ENCODE assay signal across 2 cellular contexts in the genomic region with DNA sequence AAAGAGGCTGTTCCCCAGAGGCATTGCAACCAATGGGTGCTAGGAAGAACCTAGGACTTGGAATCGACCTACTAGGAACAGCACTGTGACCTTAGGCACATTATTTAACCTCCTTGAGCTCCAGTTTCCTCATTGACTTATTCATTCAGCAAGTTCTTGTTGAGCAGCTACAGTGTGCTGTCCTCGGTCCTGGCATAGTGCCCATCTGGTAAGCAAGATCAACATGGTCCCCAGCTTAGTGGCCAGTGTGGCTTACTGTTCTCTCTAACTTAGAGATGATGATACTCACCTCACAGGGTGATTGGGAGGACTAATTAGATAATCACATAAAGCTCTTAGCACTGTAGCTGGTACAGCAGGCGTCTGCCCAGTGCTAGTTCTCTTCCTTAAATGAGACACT.
TF ChIP-seq lines count a peak whose summit lies in the region.

No MANE protein-coding gene starts in this region.

TF ChIP-seq in SK-N-SH, 30 proteins besides CTCF, POLR2A, EP300 and RAD21:
- no peak for TF ChIP-seq RFX5 (IDR thresholded peaks at IDR 0.05; ENCODE audit: low read length)
- TF ChIP-seq, protein P1, sequence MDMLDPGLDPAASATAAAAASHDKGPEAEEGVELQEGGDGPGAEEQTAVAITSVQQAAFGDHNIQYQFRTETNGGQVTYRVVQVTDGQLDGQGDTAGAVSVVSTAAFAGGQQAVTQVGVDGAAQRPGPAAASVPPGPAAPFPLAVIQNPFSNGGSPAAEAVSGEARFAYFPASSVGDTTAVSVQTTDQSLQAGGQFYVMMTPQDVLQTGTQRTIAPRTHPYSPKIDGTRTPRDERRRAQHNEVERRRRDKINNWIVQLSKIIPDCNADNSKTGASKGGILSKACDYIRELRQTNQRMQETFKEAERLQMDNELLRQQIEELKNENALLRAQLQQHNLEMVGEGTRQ (IDR thresholded peaks at IDR 0.05; ENCODE audit: borderline replicate concordance, low read depth, low read length): no peak
- TF ChIP-seq GABPA (IDR thresholded peaks at IDR 0.05; ENCODE audit: low read depth): no peak
- no peak for TF ChIP-seq POLR2AphosphoS5 (IDR thresholded peaks at IDR 0.05; ENCODE audit: low read depth, low read length)
- TF ChIP-seq, protein P2, sequence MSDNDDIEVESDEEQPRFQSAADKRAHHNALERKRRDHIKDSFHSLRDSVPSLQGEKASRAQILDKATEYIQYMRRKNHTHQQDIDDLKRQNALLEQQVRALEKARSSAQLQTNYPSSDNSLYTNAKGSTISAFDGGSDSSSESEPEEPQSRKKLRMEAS (IDR thresholded peaks at IDR 0.05; ENCODE audit: low read depth): no peak
- no peak for TF ChIP-seq TEAD4 (IDR thresholded peaks at IDR 0.05; ENCODE audit: borderline replicate concordance, insufficient read depth)
- TF ChIP-seq NFIC (IDR thresholded peaks at IDR 0.05; ENCODE audit: borderline replicate concordance): no peak
TF ChIP-seq in SK-N-SH: peak in this region for 0.

TF ChIP-seq in SK-N-SH treated with all-trans-retinoic acid at 6 μM for 48 hours, 23 proteins besides CTCF, POLR2A, EP300 and RAD21:
- TF ChIP-seq PPARA (CRISPR knock-in tag; IDR thresholded peaks at IDR 0.05; ENCODE audit: borderline replicate concordance) (no peak), ESRRG (CRISPR knock-in tag; IDR thresholded peaks at IDR 0.05) (no peak), OSR1 (CRISPR knock-in tag; IDR thresholded peaks at IDR 0.05) (no peak), ZC3H10 (CRISPR knock-in tag; IDR thresholded peaks at IDR 0.05) (no peak), CSDC2 (CRISPR knock-in tag; IDR thresholded peaks at IDR 0.05) (no peak), ZFP30 (CRISPR knock-in tag; IDR thresholded peaks at IDR 0.05) (no peak), ZNF8 (CRISPR knock-in tag; IDR thresholded peaks at IDR 0.05) (no peak), ZNF565 (CRISPR knock-in tag; conservative IDR thresholded peaks at IDR 0.05; ENCODE audit: low read depth) (no peak), TOX (CRISPR knock-in tag; IDR thresholded peaks at IDR 0.05; ENCODE audit: borderline replicate concordance) (no peak), ARNTL (CRISPR knock-in tag; IDR thresholded peaks at IDR 0.05; ENCODE audit: borderline replicate concordance, low read depth) (no peak), TCF4 (CRISPR knock-in tag; IDR thresholded peaks at IDR 0.05; ENCODE audit: borderline replicate concordance) (no peak), SNAI2 (CRISPR knock-in tag; IDR thresholded peaks at IDR 0.05) (no peak), RARB (CRISPR knock-in tag; IDR thresholded peaks at IDR 0.05) (no peak), ZNF70 (CRISPR knock-in tag; IDR thresholded peaks at IDR 0.05) (no peak), ISL1 (CRISPR knock-in tag; IDR thresholded peaks at IDR 0.05) (no peak)
- TF ChIP-seq, protein P3, sequence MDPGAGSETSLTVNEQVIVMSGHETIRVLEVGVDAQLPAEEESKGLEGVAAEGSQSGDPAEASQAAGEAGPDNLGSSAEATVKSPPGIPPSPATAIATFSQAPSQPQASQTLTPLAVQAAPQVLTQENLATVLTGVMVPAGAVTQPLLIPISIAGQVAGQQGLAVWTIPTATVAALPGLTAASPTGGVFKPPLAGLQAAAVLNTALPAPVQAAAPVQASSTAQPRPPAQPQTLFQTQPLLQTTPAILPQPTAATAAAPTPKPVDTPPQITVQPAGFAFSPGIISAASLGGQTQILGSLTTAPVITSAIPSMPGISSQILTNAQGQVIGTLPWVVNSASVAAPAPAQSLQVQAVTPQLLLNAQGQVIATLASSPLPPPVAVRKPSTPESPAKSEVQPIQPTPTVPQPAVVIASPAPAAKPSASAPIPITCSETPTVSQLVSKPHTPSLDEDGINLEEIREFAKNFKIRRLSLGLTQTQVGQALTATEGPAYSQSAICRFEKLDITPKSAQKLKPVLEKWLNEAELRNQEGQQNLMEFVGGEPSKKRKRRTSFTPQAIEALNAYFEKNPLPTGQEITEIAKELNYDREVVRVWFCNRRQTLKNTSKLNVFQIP (CRISPR knock-in tag; IDR thresholded peaks at IDR 0.05; ENCODE audit: borderline replicate concordance, low read depth): no peak
- TF ChIP-seq, protein P4, sequence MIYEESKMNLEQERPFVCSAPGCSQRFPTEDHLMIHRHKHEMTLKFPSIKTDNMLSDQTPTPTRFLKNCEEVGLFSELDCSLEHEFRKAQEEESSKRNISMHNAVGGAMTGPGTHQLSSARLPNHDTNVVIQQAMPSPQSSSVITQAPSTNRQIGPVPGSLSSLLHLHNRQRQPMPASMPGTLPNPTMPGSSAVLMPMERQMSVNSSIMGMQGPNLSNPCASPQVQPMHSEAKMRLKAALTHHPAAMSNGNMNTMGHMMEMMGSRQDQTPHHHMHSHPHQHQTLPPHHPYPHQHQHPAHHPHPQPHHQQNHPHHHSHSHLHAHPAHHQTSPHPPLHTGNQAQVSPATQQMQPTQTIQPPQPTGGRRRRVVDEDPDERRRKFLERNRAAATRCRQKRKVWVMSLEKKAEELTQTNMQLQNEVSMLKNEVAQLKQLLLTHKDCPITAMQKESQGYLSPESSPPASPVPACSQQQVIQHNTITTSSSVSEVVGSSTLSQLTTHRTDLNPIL (CRISPR knock-in tag; IDR thresholded peaks at IDR 0.05; ENCODE audit: low read depth): no peak
- TF ChIP-seq, protein P5, sequence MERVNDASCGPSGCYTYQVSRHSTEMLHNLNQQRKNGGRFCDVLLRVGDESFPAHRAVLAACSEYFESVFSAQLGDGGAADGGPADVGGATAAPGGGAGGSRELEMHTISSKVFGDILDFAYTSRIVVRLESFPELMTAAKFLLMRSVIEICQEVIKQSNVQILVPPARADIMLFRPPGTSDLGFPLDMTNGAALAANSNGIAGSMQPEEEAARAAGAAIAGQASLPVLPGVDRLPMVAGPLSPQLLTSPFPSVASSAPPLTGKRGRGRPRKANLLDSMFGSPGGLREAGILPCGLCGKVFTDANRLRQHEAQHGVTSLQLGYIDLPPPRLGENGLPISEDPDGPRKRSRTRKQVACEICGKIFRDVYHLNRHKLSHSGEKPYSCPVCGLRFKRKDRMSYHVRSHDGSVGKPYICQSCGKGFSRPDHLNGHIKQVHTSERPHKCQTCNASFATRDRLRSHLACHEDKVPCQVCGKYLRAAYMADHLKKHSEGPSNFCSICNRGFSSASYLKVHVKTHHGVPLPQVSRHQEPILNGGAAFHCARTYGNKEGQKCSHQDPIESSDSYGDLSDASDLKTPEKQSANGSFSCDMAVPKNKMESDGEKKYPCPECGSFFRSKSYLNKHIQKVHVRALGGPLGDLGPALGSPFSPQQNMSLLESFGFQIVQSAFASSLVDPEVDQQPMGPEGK (CRISPR knock-in tag; IDR thresholded peaks at IDR 0.05; ENCODE audit: borderline replicate concordance): no peak
- TF ChIP-seq, protein P6, sequence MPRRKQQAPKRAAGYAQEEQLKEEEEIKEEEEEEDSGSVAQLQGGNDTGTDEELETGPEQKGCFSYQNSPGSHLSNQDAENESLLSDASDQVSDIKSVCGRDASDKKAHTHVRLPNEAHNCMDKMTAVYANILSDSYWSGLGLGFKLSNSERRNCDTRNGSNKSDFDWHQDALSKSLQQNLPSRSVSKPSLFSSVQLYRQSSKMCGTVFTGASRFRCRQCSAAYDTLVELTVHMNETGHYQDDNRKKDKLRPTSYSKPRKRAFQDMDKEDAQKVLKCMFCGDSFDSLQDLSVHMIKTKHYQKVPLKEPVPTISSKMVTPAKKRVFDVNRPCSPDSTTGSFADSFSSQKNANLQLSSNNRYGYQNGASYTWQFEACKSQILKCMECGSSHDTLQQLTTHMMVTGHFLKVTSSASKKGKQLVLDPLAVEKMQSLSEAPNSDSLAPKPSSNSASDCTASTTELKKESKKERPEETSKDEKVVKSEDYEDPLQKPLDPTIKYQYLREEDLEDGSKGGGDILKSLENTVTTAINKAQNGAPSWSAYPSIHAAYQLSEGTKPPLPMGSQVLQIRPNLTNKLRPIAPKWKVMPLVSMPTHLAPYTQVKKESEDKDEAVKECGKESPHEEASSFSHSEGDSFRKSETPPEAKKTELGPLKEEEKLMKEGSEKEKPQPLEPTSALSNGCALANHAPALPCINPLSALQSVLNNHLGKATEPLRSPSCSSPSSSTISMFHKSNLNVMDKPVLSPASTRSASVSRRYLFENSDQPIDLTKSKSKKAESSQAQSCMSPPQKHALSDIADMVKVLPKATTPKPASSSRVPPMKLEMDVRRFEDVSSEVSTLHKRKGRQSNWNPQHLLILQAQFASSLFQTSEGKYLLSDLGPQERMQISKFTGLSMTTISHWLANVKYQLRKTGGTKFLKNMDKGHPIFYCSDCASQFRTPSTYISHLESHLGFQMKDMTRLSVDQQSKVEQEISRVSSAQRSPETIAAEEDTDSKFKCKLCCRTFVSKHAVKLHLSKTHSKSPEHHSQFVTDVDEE (CRISPR knock-in tag; IDR thresholded peaks at IDR 0.05): no peak
- TF ChIP-seq, protein P7, sequence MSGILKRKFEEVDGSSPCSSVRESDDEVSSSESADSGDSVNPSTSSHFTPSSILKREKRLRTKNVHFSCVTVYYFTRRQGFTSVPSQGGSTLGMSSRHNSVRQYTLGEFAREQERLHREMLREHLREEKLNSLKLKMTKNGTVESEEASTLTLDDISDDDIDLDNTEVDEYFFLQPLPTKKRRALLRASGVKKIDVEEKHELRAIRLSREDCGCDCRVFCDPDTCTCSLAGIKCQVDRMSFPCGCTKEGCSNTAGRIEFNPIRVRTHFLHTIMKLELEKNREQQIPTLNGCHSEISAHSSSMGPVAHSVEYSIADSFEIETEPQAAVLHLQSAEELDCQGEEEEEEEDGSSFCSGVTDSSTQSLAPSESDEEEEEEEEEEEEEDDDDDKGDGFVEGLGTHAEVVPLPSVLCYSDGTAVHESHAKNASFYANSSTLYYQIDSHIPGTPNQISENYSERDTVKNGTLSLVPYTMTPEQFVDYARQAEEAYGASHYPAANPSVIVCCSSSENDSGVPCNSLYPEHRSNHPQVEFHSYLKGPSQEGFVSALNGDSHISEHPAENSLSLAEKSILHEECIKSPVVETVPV (CRISPR knock-in tag; IDR thresholded peaks at IDR 0.05): no peak
